9 cellular contexts compared by ENCODE assay signal in genomic region chr2:162058973-162059668, GRCh38. TPM values are rescaled to one million over a fixed set of nuclear protein-coding genes. Genes with fewer than 3 reads are reported as not detected.
DNase-seq lines count a peak whose midpoint lies in the region; ATAC-seq and TF ChIP-seq lines count a peak whose summit lies in the region.
"Had no signal": no experiment of that assay in that cellular context is flagged by ENCODE, and none has a peak within 500 bp of the region (broad histone marks: within the 10 kb centered on the region; RNA-seq: fewer than 3 reads in every experiment).

No MANE protein-coding gene starts in this region.

- intact Hi-C loops in left lung (cut with DNase I): no loop called here

- TF ChIP-seq CTCF in left lung (IDR thresholded peaks at IDR 0.05) (no peak), chondrocyte (IDR thresholded peaks at IDR 0.05) (no peak)

- no peak overlapping the region for H3K27ac Mint-ChIP-seq in chondrocyte (ENCODE audit: unreplicated experiment)

- peak overlapping the region; percentile 53 to 78 for H3K27ac ChIP-seq in left lung

- H3K4me1 ChIP-seq in left lung: peaks cover 0 to 6% of the 10 kb centered on the region in 2 donors

- DNase-seq in HCEC 1CT: peak; percentile 18
- peak; percentile 3 for DNase-seq in NCI-H460 (ENCODE audit: extremely low read depth, low read depth)
- DNase-seq in left lung: no peak
- DNase-seq in chondrocyte (ENCODE audit: low spot score): no peak
- DNase-seq in HT-29 (ENCODE audit: low spot score): no peak
- DNase-seq in germinal center (ENCODE audit: low spot score): no peak
- DNase-seq in dedifferentiated amniotic fluid mesenchymal stem cell (ENCODE audit: extremely low spot score): no peak
- DNase-seq: heart right ventricle had no signal

- ATAC-seq in GM18861 (IDR thresholded peaks at IDR 0.05; ENCODE audit: unreplicated experiment) (peak; percentile 87), left lung (peak; percentile 81)

- peaks cover 14% of the 10 kb centered on the region for H3K9me3 Mint-ChIP-seq in chondrocyte (ENCODE audit: low read depth)

- peaks cover 0 to 13% of the 10 kb centered on the region in 2 donors for H3K9me3 ChIP-seq in left lung

- H3K4me1 Mint-ChIP-seq in chondrocyte (ENCODE audit: low read depth): no peaks in the 10 kb centered on the region

- H3K4me3 Mint-ChIP-seq in chondrocyte (ENCODE audit: unreplicated experiment): no peak overlapping the region

- peaks cover 2% of the 10 kb centered on the region for H3K36me3 Mint-ChIP-seq in chondrocyte (ENCODE audit: low read depth)

- peaks cover 22% of the 10 kb centered on the region for H3K27me3 Mint-ChIP-seq in chondrocyte (ENCODE audit: low read depth)

- no peaks in the 10 kb centered on the region for H3K36me3 ChIP-seq in left lung
- H3K36me3 ChIP-seq: heart right ventricle had no signal

- no peaks in the 10 kb centered on the region for H3K27me3 ChIP-seq in left lung
- H3K27me3 ChIP-seq: heart right ventricle had no signal

- no peak overlapping the region for H3K4me3 ChIP-seq in left lung
- H3K4me3 ChIP-seq: heart right ventricle had no signal

RNA-seq across cellular contexts. Expression of gene DPP4, which starts 14.9 kb away (rescaled TPM):
- 0.25 and 0.40 TPM in 2 replicates for total RNA-seq in NCI-H460 (2014; rRNA removed; shearing (Covaris generic))
- polyA plus RNA-seq in NCI-H460 (2014; cell fraction: nucleus; rRNA removed): 0.78 TPM in 1 of 2 replicates, not detected in the other
- total RNA-seq in left lung (100 to 1,000 TPM in 1 of 2 donors, 10 to 100 TPM in 1; 28.0 to 105 TPM), chondrocyte (0.42 to 0.60 TPM in 2 of 3 replicates, not detected in the other)
- total RNA-seq in HT-29 (2014; rRNA removed; shearing (Covaris generic)): 12.7 and 19.0 TPM in 2 replicates

Comparison
In these comparisons a context has a peak if more than half of its experiments do, and no peak if none do; other contexts are left out.
1. DNase-seq: peak in HCEC 1CT (single experiment) and NCI-H460 (single experiment); none in left lung (0 of 2), chondrocyte (single experiment), HT-29 (single experiment), germinal center (single experiment) and dedifferentiated amniotic fluid mesenchymal stem cell (single experiment).